Comparison of ENCODE assay signal across 1 cellular context in genomic region chr7:131061158-131061557, GRCh38.
TF ChIP-seq lines count a peak whose summit lies in the region.

No MANE protein-coding gene starts in this region.

TF ChIP-seq in liver, 16 proteins besides CTCF, POLR2A, EP300 and RAD21 (continued from another document):
- TF ChIP-seq HNF4A (conservative IDR thresholded peaks at IDR 0.05) = no peak
- no peak for TF ChIP-seq YY1 (IDR thresholded peaks at IDR 0.05)
- no peak for TF ChIP-seq FOXA2 (IDR thresholded peaks at IDR 0.05)
- no peak for TF ChIP-seq REST (IDR thresholded peaks at IDR 0.05)
- TF ChIP-seq RXRA (IDR thresholded peaks at IDR 0.05) = no peak
